In genomic region chr1:150696995-150697927, GRCh38 we compare ENCODE assay signal across 8 cellular contexts. TPM values are rescaled to one million over a fixed set of nuclear protein-coding genes. Genes with fewer than 3 reads are reported as not detected.
DNase-seq lines count a peak whose midpoint lies in the region; ATAC-seq, FAIRE-seq and TF ChIP-seq lines count a peak whose summit lies in the region.

GOLPH3L (minus strand) TSS chr1:150697154; CDS start chr1:150694838, 2,316 bp downstream.

- H3K27ac ChIP-seq in kidney (ENCODE audit: low read depth in 2 of 2, low read length in 2 of 2) = peak within 1 kb of the TSS in 1 of 2 donors; percentile 69

- peaks cover 12% of the 10 kb centered on the region for H3K27me3 Mint-ChIP-seq in chondrocyte (ENCODE audit: low read depth)

- peak within 1 kb of the TSS; percentile 92 for H3K27ac Mint-ChIP-seq in chondrocyte (ENCODE audit: unreplicated experiment)

- H3K36me3 ChIP-seq in kidney (ENCODE audit: control insufficient read depth in 1 of 2, insufficient read depth in 2 of 2, low read length in 2 of 2) = peaks cover 3 to 12% of the 10 kb centered on the region in 2 donors

- H3K4me3 Mint-ChIP-seq in chondrocyte (ENCODE audit: unreplicated experiment) = peak within 1 kb of the TSS; percentile 88

- H3K4me3 ChIP-seq in AG09309 (ENCODE audit: control insufficient read depth, low read depth, low read length) = peak within 1 kb of the TSS; percentile 80
- peak within 1 kb of the TSS; percentile 96 to 97 for H3K4me3 ChIP-seq in kidney (ENCODE audit: low read length in 2 of 2)

- intact Hi-C loops in kidney (cut with DNase I) = no loop called here

- peak within 1 kb of the TSS; percentile 63 to 75 for H3K9ac ChIP-seq in kidney (ENCODE audit: low read length in 2 of 2)

- H3K4me1 Mint-ChIP-seq in chondrocyte (ENCODE audit: low read depth) = peaks cover 20% of the 10 kb centered on the region

- H3K9me3 ChIP-seq in kidney (ENCODE audit: control insufficient read depth in 1 of 2, low read length in 2 of 2) = no peaks in the 10 kb centered on the region

- peak; percentile 99 for FAIRE-seq in kidney (lab: Jason Lieb, UNC)

- peaks cover 7% of the 10 kb centered on the region for H3K36me3 Mint-ChIP-seq in chondrocyte (ENCODE audit: low read depth)

- peak; percentile 91 for DNase-seq in AG09309 (ENCODE audit: low read depth)
- peak; percentile 100 for DNase-seq in NCI-H460 (ENCODE audit: extremely low read depth, low read depth)
- DNase-seq in activated CD4-positive, CD25-positive, alpha-beta regulatory T cell treated with anti-CD3 and anti-CD28 coated beads, Interleukin-2, amount 50 U/mL, for 72 hours = peak; percentile 73
- DNase-seq in chondrocyte (ENCODE audit: low spot score) = no peak
- DNase-seq in kidney = peak; percentile 95
- peak; percentile 92 for DNase-seq in stimulated activated CD4-positive, alpha-beta T cell treated with anti-CD3 and anti-CD28 coated beads, Interleukin-15, amount 100 ng/mL, for 24 hours

- TF ChIP-seq CTCF in AG09309 (IDR thresholded peaks at IDR 0.05; ENCODE audit: control insufficient read depth, insufficient read depth, low read depth, low read length, missing control alignments) = peak; percentile 31
- peak; percentile 59 for TF ChIP-seq CTCF in chondrocyte (IDR thresholded peaks at IDR 0.05)
- no peak for TF ChIP-seq CTCF in kidney (IDR thresholded peaks at IDR 0.05; ENCODE audit: borderline replicate concordance, extremely low read depth, insufficient read depth)

- peak; percentile 98 for ATAC-seq in GM19035 (IDR thresholded peaks at IDR 0.05; ENCODE audit: unreplicated experiment)
- peak; percentile 97 for ATAC-seq in HG03378 (IDR thresholded peaks at IDR 0.05; ENCODE audit: unreplicated experiment)

- H3K9me3 Mint-ChIP-seq in chondrocyte (ENCODE audit: low read depth) = no peaks in the 10 kb centered on the region

- no peaks in the 10 kb centered on the region for H3K4me1 ChIP-seq in kidney (ENCODE audit: control insufficient read depth in 1 of 2, insufficient read depth in 1 of 2, low read depth in 1 of 2, low read length in 2 of 2)

RNA-seq across cellular contexts. Expression of gene GOLPH3L, which starts in this region (rescaled TPM):
- 15.0 and 19.1 TPM in 2 replicates for total RNA-seq in NCI-H460 (2014; rRNA removed; shearing (Covaris generic))
- polyA plus RNA-seq in NCI-H460 (2014; cell fraction: nucleus; rRNA removed) = 10.1 and 20.3 TPM in 2 replicates
- total RNA-seq in chondrocyte (17.1 to 23.2 TPM (median 17.7 TPM) in 3 replicates), kidney (36.1 TPM)
- 21.1 TPM for polyA plus RNA-seq in kidney (ENCODE audit: insufficient read depth, low read depth, low replicate concordance)
